23 cellular contexts compared by ENCODE assay signal in the genomic region with DNA sequence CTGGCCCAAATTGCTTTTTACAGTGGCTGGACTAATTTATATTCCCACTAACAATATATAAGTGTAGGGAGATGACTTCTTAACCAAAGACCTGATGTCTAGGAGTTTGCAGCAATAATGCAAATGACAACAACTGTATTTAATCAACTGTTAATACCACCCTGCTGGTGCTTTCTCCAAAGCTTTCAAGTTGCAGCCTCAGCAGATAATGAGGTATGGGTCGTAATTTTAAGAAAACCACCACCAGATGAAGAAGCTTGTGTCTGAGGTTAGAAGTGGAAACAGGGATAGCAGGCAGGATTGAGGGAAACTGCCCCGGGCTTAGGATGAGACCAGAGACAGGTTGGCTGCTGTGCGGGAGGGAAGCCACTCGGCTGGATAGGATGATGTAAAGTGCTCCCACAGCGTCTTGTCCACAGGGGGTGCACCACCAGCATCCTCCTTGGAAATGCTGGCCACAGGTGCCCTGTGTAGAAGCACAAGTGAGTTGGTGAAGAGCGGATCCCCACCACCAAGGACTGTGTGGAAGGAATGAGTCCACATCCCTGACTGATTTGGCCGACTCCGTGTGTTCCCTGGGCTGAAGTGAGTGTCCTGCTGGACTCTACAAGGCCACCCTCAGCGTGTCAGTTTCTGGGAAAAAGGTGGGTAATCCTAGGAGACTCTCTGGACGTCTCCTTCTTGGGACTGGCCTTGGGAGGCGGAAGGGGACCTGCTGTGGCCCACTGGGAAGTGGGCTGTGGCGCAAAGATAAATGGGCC.
DNase-seq lines count a peak whose midpoint lies in the region; ATAC-seq and TF ChIP-seq lines count a peak whose summit lies in the region.
"Had no signal": no experiment of that assay in that cellular context is flagged by ENCODE, and none has a peak within 500 bp of the region (broad histone marks: within the 10 kb centered on the region; RNA-seq: fewer than 3 reads in every experiment).

No MANE protein-coding gene starts in this region.

- no peaks in the 10 kb centered on the region for H3K79me2 ChIP-seq in osteoblast (ENCODE audit: insufficient read depth, low read length)

- H3K36me3 ChIP-seq in osteoblast (ENCODE audit: insufficient read depth, low read length), result no peaks in the 10 kb centered on the region
- H3K36me3 ChIP-seq: BLaER1 treated with 17β-estradiol and CSF1 and Interleukin-3, amounts not matched to agents 10 nM and 100 nM; esophagus squamous epithelium; thoracic aorta had no signal

- H3K4me2 ChIP-seq in osteoblast (ENCODE audit: insufficient read depth, low read length), result no peak overlapping the region
- H3K4me2 ChIP-seq: smooth muscle cell had no signal

- no peak overlapping the region for H3K27ac ChIP-seq in osteoblast (ENCODE audit: low read depth, low read length)
- H3K27ac ChIP-seq: thoracic aorta had no signal

- peak overlapping the region; percentile 51 for H3K4me3 Mint-ChIP-seq in activated CD4-positive, alpha-beta T cell treated with anti-CD3 and anti-CD28 coated beads, Interleukin-2, amount 10 ng/mL, durations not matched to agents 24 days and 14 days

- peaks cover 27% of the 10 kb centered on the region for H3K27me3 Mint-ChIP-seq in activated CD4-positive, alpha-beta T cell treated with anti-CD3 and anti-CD28 coated beads, Interleukin-2, amount 10 ng/mL, durations not matched to agents 24 days and 14 days

- no peaks in the 10 kb centered on the region for H4K20me1 ChIP-seq in osteoblast (ENCODE audit: insufficient read depth, low read length)
- H4K20me1 ChIP-seq: BLaER1 treated with 17β-estradiol and CSF1 and Interleukin-3, amounts not matched to agents 10 nM and 100 nM had no signal

- no peak overlapping the region for H3K4me3 ChIP-seq in osteoblast (ENCODE audit: insufficient read depth, low read length)
- H3K4me3 ChIP-seq: esophagus squamous epithelium, smooth muscle cell had no signal

- H3K36me3 Mint-ChIP-seq in activated CD4-positive, alpha-beta T cell treated with anti-CD3 and anti-CD28 coated beads, Interleukin-2, amount 10 ng/mL, durations not matched to agents 24 days and 14 days (ENCODE audit: low read depth), result no peaks in the 10 kb centered on the region

- no peak for TF ChIP-seq CTCF in osteoblast (IDR thresholded peaks at IDR 0.05; ENCODE audit: extremely low read depth, low read depth, low read length)

- H3K27ac Mint-ChIP-seq in activated CD4-positive, alpha-beta T cell treated with anti-CD3 and anti-CD28 coated beads, Interleukin-2, amount 10 ng/mL, durations not matched to agents 24 days and 14 days, result no peak overlapping the region

- intact Hi-C loops in activated CD4-positive, alpha-beta T cell treated with anti-CD3 and anti-CD28 coated beads, Interleukin-2, amount 10 ng/mL, durations not matched to agents 24 days and 14 days (cut with micrococcal nuclease), result no loop called here

- no peak for ATAC-seq in GM18873 (IDR thresholded peaks at IDR 0.05; ENCODE audit: low FRiP score, unreplicated experiment)

- H3K4me1 Mint-ChIP-seq in activated CD4-positive, alpha-beta T cell treated with anti-CD3 and anti-CD28 coated beads, Interleukin-2, amount 10 ng/mL, durations not matched to agents 24 days and 14 days, result peaks cover 3% of the 10 kb centered on the region

- H3K27me3 ChIP-seq in osteoblast (ENCODE audit: insufficient read depth, low read length), result peaks cover 17% of the 10 kb centered on the region

- H2AFZ ChIP-seq in osteoblast (ENCODE audit: low read length), result no peak overlapping the region

- no peaks in the 10 kb centered on the region for H3K9me3 Mint-ChIP-seq in activated CD4-positive, alpha-beta T cell treated with anti-CD3 and anti-CD28 coated beads, Interleukin-2, amount 10 ng/mL, durations not matched to agents 24 days and 14 days

- H3K9me3 ChIP-seq in osteoblast (ENCODE audit: low read depth, low read length), result no peaks in the 10 kb centered on the region
- H3K9me3 ChIP-seq: esophagus squamous epithelium, thoracic aorta had no signal

- DNase-seq in activated CD4-positive, alpha-beta T cell treated with anti-CD3 and anti-CD28 coated beads, Interleukin-2, amount 10 ng/mL, durations not matched to agents 24 days and 14 days, result no peak
- DNase-seq in activated CD4-positive, alpha-beta T cell treated with anti-CD3 and anti-CD28 coated beads for 1 hour, result no peak
- DNase-seq in NCI-H69 (lab: John Stamatoyannopoulos, UW), result peak; percentile 33
- DNase-seq in islet precursor cell, result peak; percentile 66
- peak; percentile 84 for DNase-seq in osteoblast (ENCODE audit: insufficient read length, low spot score, missing footprints)
- DNase-seq in stimulated activated CD4-positive, alpha-beta T cell treated with anti-CD3 and anti-CD28 coated beads, Interleukin-2, amount 100 ng/mL, for 48 hours, result no peak
- no peak for DNase-seq in NCI-H1092 treated with DMSO at 0.1 percent for 48 hours (lab: John Stamatoyannopoulos, UW)
- DNase-seq: activated CD4-positive, alpha-beta T cell treated with anti-CD3 and anti-CD28 coated beads, Interleukin-2, amount 50 U/mL, for 1 hour; DMS53; effector CD4-positive, alpha-beta T cell; esophagus squamous epithelium; Karpas-422; NCI-H1105; NCI-H2171; NCI-H748 treated with DMSO at 0.1 percent for 48 hours; OCI-M1; SIG-M5; stimulated activated CD8-positive, alpha-beta memory T cell treated with anti-CD3 and anti-CD28 coated beads, Interleukin-4, amount 100 ng/mL, for 48 hours; T-helper 9 cell had no signal

- peaks cover 10% of the 10 kb centered on the region for H3K4me1 ChIP-seq in osteoblast (ENCODE audit: insufficient read depth, low read length)

Comparison
In these comparisons a context has a peak if more than half of its experiments do, and no peak if none do; other contexts are left out.
1. DNase-seq: peak in NCI-H69 (single experiment), islet precursor cell (single experiment) and osteoblast (single experiment); none in activated CD4-positive, alpha-beta T cell treated with anti-CD3 and anti-CD28 coated beads, Interleukin-2, amount 10 ng/mL, durations not matched to agents 24 days and 14 days (single experiment), activated CD4-positive, alpha-beta T cell treated with anti-CD3 and anti-CD28 coated beads for 1 hour (single experiment), stimulated activated CD4-positive, alpha-beta T cell treated with anti-CD3 and anti-CD28 coated beads, Interleukin-2, amount 100 ng/mL, for 48 hours (0 of 2) and NCI-H1092 treated with DMSO at 0.1 percent for 48 hours (single experiment).